ENCODE assay signal across 8 cellular contexts in the genomic region with DNA sequence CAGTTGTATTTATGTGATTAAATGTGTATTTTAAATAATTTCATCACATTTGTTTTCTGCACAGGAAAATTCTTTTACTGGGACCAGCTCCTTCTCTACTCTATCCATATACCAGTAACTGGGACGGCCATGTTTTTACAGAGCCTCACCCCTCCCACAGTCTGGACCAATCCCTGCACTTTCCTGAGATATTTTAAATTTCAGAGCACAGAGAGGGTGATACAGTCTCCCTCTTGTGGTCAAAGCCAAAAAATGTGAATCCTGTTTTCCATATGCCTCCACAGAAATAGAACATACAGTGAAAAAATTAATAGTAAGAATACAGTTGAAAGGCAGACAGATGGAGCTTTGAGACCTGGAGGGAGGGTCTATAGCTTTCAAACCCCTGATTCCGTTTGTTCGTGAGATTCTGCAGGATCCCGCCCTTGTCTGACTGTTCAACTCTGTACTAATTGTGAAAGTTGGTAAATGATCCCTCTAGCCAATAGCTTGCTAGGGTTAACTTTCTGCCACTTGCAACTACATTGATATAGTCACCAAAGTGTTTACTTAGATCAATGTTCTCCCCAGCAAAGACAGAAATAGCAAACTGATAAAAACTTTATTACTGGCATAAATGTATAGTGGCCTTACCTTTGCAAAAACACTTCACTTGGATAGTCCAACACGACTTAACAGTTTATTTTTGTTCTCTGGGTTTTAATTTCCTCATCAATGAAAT.
DNase-seq lines count a peak whose midpoint lies in the region; ATAC-seq and TF ChIP-seq lines count a peak whose summit lies in the region.

No MANE protein-coding gene starts in this region.

- H3K9me3 ChIP-seq in vagina: no peaks in the 10 kb centered on the region

- H3K36me3 ChIP-seq in vagina: no peaks in the 10 kb centered on the region

- TF ChIP-seq CTCF in HFF-Myc (IDR thresholded peaks at IDR 0.05; ENCODE audit: low read depth, low read length, missing control alignments) (peak; percentile 27), VCaP (conservative IDR thresholded peaks at IDR 0.05) (peak; percentile 61; the same call in 1 of the 2 replicates), vagina (IDR thresholded peaks at IDR 0.05) (no peak)

- intact Hi-C loops in left colon (cut with DNase I, micrococcal nuclease) (no loop called here), vagina (cut with DNase I) (no loop called here)

- H3K4me1 ChIP-seq in vagina: no peaks in the 10 kb centered on the region

- no peaks in the 10 kb centered on the region for H3K27me3 ChIP-seq in vagina

- no peak overlapping the region for H3K27ac ChIP-seq in VCaP
- H3K27ac ChIP-seq in vagina: no peak overlapping the region

- TF ChIP-seq POLR2A in vagina (IDR thresholded peaks at IDR 0.05): no peak

- H3K4me3 ChIP-seq in HFF-Myc (replicated peaks; ENCODE audit: low read depth, low read length) (no peak overlapping the region), vagina (no peak overlapping the region)

- ATAC-seq in left colon: peak; percentile 86
- ATAC-seq in GM21423 (IDR thresholded peaks at IDR 0.05; ENCODE audit: unreplicated experiment): no peak

- DNase-seq in D341Med (ENCODE audit: low spot score): peak; percentile 51
- no peak for DNase-seq in HFF-Myc (ENCODE audit: extremely low read depth, low read depth)
- peak; percentile 12 to 32 for DNase-seq in left colon
- DNase-seq in anterior cingulate cortex (lab: John Stamatoyannopoulos, UW): no peak
- DNase-seq in vagina (ENCODE audit: extremely low spot score in 2 of 2): no peak
- no peak for DNase-seq in SIG-M5 (lab: John Stamatoyannopoulos, UW)

Comparison
In these comparisons a context has a peak if more than half of its experiments do, and no peak if none do; other contexts are left out.
1. DNase-seq: peak in D341Med (single experiment) and left colon (2 of 2); none in HFF-Myc (single experiment), anterior cingulate cortex (0 of 58), vagina (0 of 2) and SIG-M5 (single experiment).
2. CTCF ChIP-seq: peak in HFF-Myc (single experiment) and VCaP (single experiment); none in vagina (0 of 3).